24 cellular contexts compared by ENCODE assay signal in the genomic region with DNA sequence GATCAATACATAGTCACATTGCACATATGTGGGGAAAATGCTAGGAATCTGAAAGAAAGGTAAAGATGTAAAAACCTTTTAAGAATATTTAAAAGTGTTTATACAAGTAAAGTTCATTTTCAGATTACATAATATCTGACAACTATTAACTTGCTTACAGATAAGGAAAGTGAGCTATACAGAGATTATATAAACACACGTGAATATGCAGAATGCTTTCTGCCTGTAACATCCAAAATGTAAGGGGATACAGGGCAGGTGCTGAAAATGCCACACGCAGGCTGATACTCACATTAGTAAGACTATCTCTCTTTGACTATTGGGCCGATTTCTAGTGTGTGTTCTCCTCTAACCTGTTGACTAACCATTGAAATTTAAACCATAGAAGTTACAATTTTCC.
"Had no signal": no experiment of that assay in that cellular context is flagged by ENCODE, and none has a peak within 500 bp of the region (broad histone marks: within the 10 kb centered on the region; RNA-seq: fewer than 3 reads in every experiment).

No MANE protein-coding gene starts in this region.

- ATAC-seq: foreskin keratinocyte; naive thymus-derived CD4-positive, alpha-beta T cell; psoas muscle had no signal

- H3K4me3 Mint-ChIP-seq: activated B cell treated with CpG ODN at 0.5 μM for 24 hours; activated naive CD4-positive, alpha-beta T cell treated with anti-CD3 and anti-CD28 coated beads for 36 hours; naive thymus-derived CD4-positive, alpha-beta T cell; neural crest cell; stimulated activated naive CD8-positive, alpha-beta T cell treated with anti-CD3 and anti-CD28 coated beads, Interleukin-15, Interleukin-2, amounts not matched to agents 100 ng/mL and 50 ng/mL, for 24 hours had no signal

- H3K4me3 ChIP-seq: cardiac muscle cell, lung, psoas muscle, right atrium auricular region, thyroid gland had no signal

- H3K27ac ChIP-seq: cardiac muscle cell, foreskin keratinocyte, psoas muscle, right atrium auricular region, thyroid gland had no signal

- DNase-seq: activated B cell treated with CpG ODN at 0.5 μM for 24 hours; activated CD4-positive, alpha-beta T cell treated with anti-CD3 and anti-CD28 coated beads for 4 hours; activated CD4-positive, alpha-beta T cell treated with anti-CD3 and anti-CD28 coated beads, Interleukin-2, amount 50 U/mL, for 48 hours; activated CD8-positive, alpha-beta memory T cell treated with anti-CD3 and anti-CD28 coated beads, Interleukin-2, amount 50 U/mL, for 48 hours; activated effector memory CD4-positive, alpha-beta T cell treated with Interleukin-2 at 50 U/mL for 16 hours; activated naive CD4-positive, alpha-beta T cell treated with anti-CD3 and anti-CD28 coated beads for 36 hours; activated T-cell treated with anti-CD3 and anti-CD28 coated beads, Interleukin-2, amount 50 U/mL, for 48 hours; amygdala; effector memory CD4-positive, alpha-beta T cell; foreskin keratinocyte; kidney; naive thymus-derived CD4-positive, alpha-beta T cell; psoas muscle; stimulated activated CD4-positive, alpha-beta T cell treated with anti-CD3 and anti-CD28 coated beads, Interleukin-12 subunit alpha, Interleukin-12 subunit beta, amount 100 ng/mL, for 4 hours; stimulated activated CD4-positive, alpha-beta T cell treated with anti-CD3 and anti-CD28 coated beads, Interleukin-4, amount 100 ng/mL, for 4 hours; substantia nigra; T-helper 1 cell; T1000; thyroid gland had no signal

- H3K4me1 ChIP-seq: psoas muscle, right atrium auricular region, thyroid gland had no signal

- H3K9me3 ChIP-seq: thyroid gland had no signal

- H3K4me1 Mint-ChIP-seq: neural crest cell had no signal

- H3K36me3 ChIP-seq: cardiac muscle cell, right atrium auricular region had no signal

- H3K27me3 Mint-ChIP-seq: activated B cell treated with CpG ODN at 0.5 μM for 24 hours; naive thymus-derived CD4-positive, alpha-beta T cell; stimulated activated naive CD8-positive, alpha-beta T cell treated with anti-CD3 and anti-CD28 coated beads, Interleukin-15, Interleukin-2, amounts not matched to agents 100 ng/mL and 50 ng/mL, for 24 hours had no signal

- H3K27me3 ChIP-seq: cardiac muscle cell, foreskin keratinocyte, right atrium auricular region, thyroid gland had no signal

- H3K27ac Mint-ChIP-seq: activated B cell treated with CpG ODN at 0.5 μM for 24 hours; activated naive CD4-positive, alpha-beta T cell treated with anti-CD3 and anti-CD28 coated beads for 36 hours; naive thymus-derived CD4-positive, alpha-beta T cell; stimulated activated naive CD8-positive, alpha-beta T cell treated with anti-CD3 and anti-CD28 coated beads, Interleukin-15, Interleukin-2, amounts not matched to agents 100 ng/mL and 50 ng/mL, for 24 hours had no signal
